ENCODE assay signal across 20 cellular contexts in the genomic region with DNA sequence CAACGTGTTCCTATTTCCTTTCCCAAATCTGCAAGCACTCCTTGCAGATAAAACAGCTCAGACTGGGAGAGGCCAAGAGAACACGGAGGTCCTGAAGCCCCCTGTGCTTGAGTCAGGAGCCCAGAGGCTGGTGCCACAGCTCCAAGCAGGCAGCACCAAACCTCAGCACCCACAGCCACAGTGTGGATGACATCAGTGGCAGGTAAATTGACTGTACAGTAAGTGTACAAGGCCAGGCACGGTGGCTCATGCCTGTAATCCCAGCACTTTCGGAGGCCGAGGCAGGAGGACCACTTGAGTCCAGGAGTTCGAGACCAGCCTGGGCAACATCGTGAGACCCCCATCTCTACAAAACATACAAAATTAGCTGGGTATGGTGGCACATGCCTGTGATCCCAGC. TPM values are rescaled to one million over a fixed set of nuclear protein-coding genes. Genes with fewer than 3 reads are reported as not detected.
DNase-seq lines count a peak whose midpoint lies in the region; TF ChIP-seq lines count a peak whose summit lies in the region.
"Had no signal": no experiment of that assay in that cellular context is flagged by ENCODE, and none has a peak within 500 bp of the region (broad histone marks: within the 10 kb centered on the region; RNA-seq: fewer than 3 reads in every experiment).

No MANE protein-coding gene starts in this region.

- no peak overlapping the region for H2AFZ ChIP-seq in Karpas-422 (ENCODE audit: low read length)

- H3K27me3 ChIP-seq in muscle layer of colon (ENCODE audit: control insufficient read depth in 1 of 2, insufficient read depth in 2 of 2, low read length in 2 of 2), result no peaks in the 10 kb centered on the region
- H3K27me3 ChIP-seq in suprapubic skin, result peaks cover 6% of the 10 kb centered on the region
- H3K27me3 ChIP-seq in Karpas-422 (ENCODE audit: low read length), result no peaks in the 10 kb centered on the region

- H3K79me2 ChIP-seq in Karpas-422 (ENCODE audit: low read length), result no peaks in the 10 kb centered on the region

- H3K36me3 ChIP-seq in muscle layer of colon (ENCODE audit: insufficient read depth, low read length), result peaks cover 6% of the 10 kb centered on the region
- H3K36me3 ChIP-seq in suprapubic skin, result peaks cover 5% of the 10 kb centered on the region
- no peaks in the 10 kb centered on the region for H3K36me3 ChIP-seq in Karpas-422 (ENCODE audit: insufficient read depth, low read length)

- H3K27ac ChIP-seq in muscle layer of colon (ENCODE audit: low read depth, low read length), result peak overlapping the region; percentile 87
- H3K27ac ChIP-seq in suprapubic skin, result peak overlapping the region; percentile 13
- H3K27ac ChIP-seq in Karpas-422 (ENCODE audit: low read length), result no peak overlapping the region
- H3K27ac ChIP-seq: VCaP had no signal

- H3K9ac ChIP-seq in muscle layer of colon (ENCODE audit: low read length) (no peak overlapping the region), Karpas-422 (ENCODE audit: low read length) (no peak overlapping the region)

- TF ChIP-seq POLR2A in suprapubic skin (IDR thresholded peaks at IDR 0.05), result no peak

- peaks cover 37% of the 10 kb centered on the region for H3K4me1 ChIP-seq in muscle layer of colon (ENCODE audit: insufficient read depth, low read length)
- H3K4me1 ChIP-seq in suprapubic skin, result peaks cover 43% of the 10 kb centered on the region
- no peaks in the 10 kb centered on the region for H3K4me1 ChIP-seq in Karpas-422 (ENCODE audit: low read length)

- H3K4me2 ChIP-seq in Karpas-422 (ENCODE audit: low read depth, low read length, poor library complexity, severe bottlenecking), result no peak overlapping the region

- 88% methylated on average over 7 of the region's 7 CpGs for WGBS in suprapubic skin

- no peaks in the 10 kb centered on the region for H3K9me2 ChIP-seq in Karpas-422 (replicated peaks; ENCODE audit: insufficient read depth, low read length)

- no peak for TF ChIP-seq EP300 in suprapubic skin (IDR thresholded peaks at IDR 0.05)

- H4K20me1 ChIP-seq in Karpas-422 (ENCODE audit: insufficient read depth, low read depth, low read length), result no peaks in the 10 kb centered on the region

- H3K4me3 ChIP-seq in muscle layer of colon (ENCODE audit: low read depth in 1 of 2, low read length in 2 of 2) (no peak overlapping the region), suprapubic skin (no peak overlapping the region), Karpas-422 (ENCODE audit: low read length) (no peak overlapping the region)

- no peak for TF ChIP-seq CTCF in suprapubic skin (IDR thresholded peaks at IDR 0.05)

- H3K9me3 ChIP-seq in muscle layer of colon (ENCODE audit: low read length), result no peaks in the 10 kb centered on the region
- no peaks in the 10 kb centered on the region for H3K9me3 ChIP-seq in suprapubic skin
- H3K9me3 ChIP-seq in Karpas-422 (ENCODE audit: low read length), result no peaks in the 10 kb centered on the region

- peak; percentile 25 for DNase-seq in activated CD4-positive, CD25-positive, alpha-beta regulatory T cell treated with anti-CD3 and anti-CD28 coated beads, Interleukin-2, amount 50 U/mL, for 72 hours
- DNase-seq in activated CD4-positive, CD25-positive, alpha-beta regulatory T cell (lab: John Stamatoyannopoulos, UW), result no peak
- peak; percentile 45 for DNase-seq in ecto neural progenitor cell (ENCODE audit: low spot score)
- peak in 1 of 2 donors; percentile 53 for DNase-seq in suprapubic skin (ENCODE audit: low spot score in 2 of 2)
- DNase-seq in Karpas-422, result no peak
- DNase-seq in DMS79 (lab: John Stamatoyannopoulos, UW), result no peak
- no peak for DNase-seq in GM03348 (ENCODE audit: low spot score)
- DNase-seq: activated effector memory CD4-positive, alpha-beta T cell treated with Interleukin-2 at 50 U/mL for 16 hours; central memory CD4-positive, alpha-beta T cell; effector CD4-positive, alpha-beta T cell; GF-D8; HFFc6; hippocampal formation; midbrain; NCI-H1092; NCI-H2107; NCI-H524 treated with DMSO at 0.1 percent for 48 hours; SIG-M5 had no signal

RNA-seq across cellular contexts. Expression of a gene that starts 1.9 kb away (rescaled TPM):
- total RNA-seq in suprapubic skin, result 100 to 1,000 TPM; 105 to 123 (median 109) TPM
- not detected in 2 replicates for total RNA-seq in Karpas-422 (2014; rRNA removed; shearing (Covaris generic); ENCODE audit: low replicate concordance)

Comparison
In these comparisons a context has a peak if more than half of its experiments do, and no peak if none do; other contexts are left out.
1. DNase-seq: peak in activated CD4-positive, CD25-positive, alpha-beta regulatory T cell treated with anti-CD3 and anti-CD28 coated beads, Interleukin-2, amount 50 U/mL, for 72 hours (single experiment) and ecto neural progenitor cell (single experiment); none in activated CD4-positive, CD25-positive, alpha-beta regulatory T cell (0 of 4), Karpas-422 (single experiment), DMS79 (single experiment) and GM03348 (single experiment).
2. RNA of a gene that starts 1.9 kb away (total RNA-seq): 105 to 123 TPM in suprapubic skin; not detected in Karpas-422; every median in the first group is over 100 times any median in the second.